8 cellular contexts compared by ENCODE assay signal in genomic region chr22:20268350-20269012, GRCh38. TPM values are rescaled to one million over a fixed set of nuclear protein-coding genes. Genes with fewer than 3 reads are reported as not detected.
DNase-seq lines count a peak whose midpoint lies in the region; ATAC-seq and TF ChIP-seq lines count a peak whose summit lies in the region.

No MANE protein-coding gene starts in this region.

- ATAC-seq in WTC11, result peak; percentile 80
- peak; percentile 64 for ATAC-seq in central memory CD8-positive, alpha-beta T cell (replicated peaks; ENCODE audit: extremely low read depth, poor library complexity, severe bottlenecking)
- no peak for ATAC-seq in GM19397 (IDR thresholded peaks at IDR 0.05; ENCODE audit: unreplicated experiment)

- DNase-seq in DMS53 (lab: John Stamatoyannopoulos, UW), result peak; percentile 71
- DNase-seq in DMS53 treated with DMSO at 0.1 percent for 48 hours (lab: John Stamatoyannopoulos, UW; ENCODE audit: unreplicated experiment), result no peak
- peak; percentile 6 for DNase-seq in LHCN-M2 (ENCODE audit: low read depth)
- peak; percentile 73 for DNase-seq in WTC11 (ENCODE audit: low spot score)
- no peak for DNase-seq in central memory CD8-positive, alpha-beta T cell (ENCODE audit: low spot score in 2 of 2)
- DNase-seq in left kidney (ENCODE audit: low read depth, low spot score), result peak; percentile 88
- DNase-seq in stimulated activated CD4-positive, alpha-beta T cell treated with anti-CD3 and anti-CD28 coated beads, TNF-alpha, amount 100 ng/mL, for 4 hours (ENCODE audit: low read depth in 3 of 3), result peak in 2 of 3 experiments; percentile 16 to 36

- no peaks in the 10 kb centered on the region for H3K27me3 Mint-ChIP-seq in WTC11 (ENCODE audit: low read depth)
- no peaks in the 10 kb centered on the region for H3K27me3 Mint-ChIP-seq in central memory CD8-positive, alpha-beta T cell

- peak overlapping the region; percentile 67 for H3K4me3 Mint-ChIP-seq in WTC11
- H3K4me3 Mint-ChIP-seq in central memory CD8-positive, alpha-beta T cell, result peak overlapping the region; percentile 79

- POLR2A ChIA-PET in WTC11 (lab: Charles Lee), result interaction anchor here (0.5 kb wide), 1 partner anchor 150 kb away, joined by 3 read pairs; no protein-coding TSS in a partner anchor

- TF ChIP-seq CTCF in WTC11 (IDR thresholded peaks at IDR 0.05), result peak; percentile 54; the same call in 1 of the 2 replicates

- H3K36me3 Mint-ChIP-seq in WTC11, result no peaks in the 10 kb centered on the region
- no peaks in the 10 kb centered on the region for H3K36me3 Mint-ChIP-seq in central memory CD8-positive, alpha-beta T cell (ENCODE audit: insufficient read depth)

- no peaks in the 10 kb centered on the region for H3K9me3 Mint-ChIP-seq in WTC11
- H3K9me3 Mint-ChIP-seq in central memory CD8-positive, alpha-beta T cell, result no peaks in the 10 kb centered on the region

- peaks cover 11% of the 10 kb centered on the region for H3K4me1 Mint-ChIP-seq in WTC11
- peaks cover 5% of the 10 kb centered on the region for H3K4me1 Mint-ChIP-seq in central memory CD8-positive, alpha-beta T cell

- CTCF ChIA-PET in WTC11 (lab: Charles Lee), result interaction anchor here (0.9 to 1.0 kb wide), 3 partner anchors 10 to 111 kb away, joined by 3 read pairs; no protein-coding TSS in a partner anchor

- H3K27ac Mint-ChIP-seq in WTC11, result peak overlapping the region; percentile 63
- peak overlapping the region; percentile 87 for H3K27ac Mint-ChIP-seq in central memory CD8-positive, alpha-beta T cell (ENCODE audit: low read depth)

TF ChIP-seq in WTC11, 78 proteins besides CTCF, POLR2A, EP300 and RAD21:
- no peak for TF ChIP-seq GTF2I (CRISPR knock-in tag; conservative IDR thresholded peaks at IDR 0.05)
- TF ChIP-seq TEAD1 (CRISPR knock-in tag; IDR thresholded peaks at IDR 0.05), result 0 out of 2 replicates have a peak, but pooled peaks have one; percentile 22
- TF ChIP-seq NFYB (CRISPR knock-in tag; conservative IDR thresholded peaks at IDR 0.05; ENCODE audit: low read depth), result 0 out of 2 replicates have a peak, but pooled peaks have one; percentile 3
- peak; percentile 37; the same call in 1 of the 2 replicates for TF ChIP-seq SP1 (CRISPR knock-in tag; conservative IDR thresholded peaks at IDR 0.05)
- TF ChIP-seq HMGXB4 (CRISPR knock-in tag; IDR thresholded peaks at IDR 0.05), result no peak
- TF ChIP-seq FOXK1 (CRISPR knock-in tag; IDR thresholded peaks at IDR 0.05), result no peak

RNA-seq across cellular contexts. Expression of gene RTN4R, which starts 0.4 kb away (rescaled TPM):
- total RNA-seq in LHCN-M2 (2014; rRNA removed), result 0.63 TPM in 1 of 2 replicates, not detected in the other
- polyA plus RNA-seq in LHCN-M2 (2012), result 0.10 TPM
- 23.0 to 27.0 TPM (median 25.0 TPM) in 3 replicates for total RNA-seq in WTC11 (2021)

RNA-seq across cellular contexts. Expression of gene DGCR6L, which starts 51.4 kb away (rescaled TPM):
- 78.0 and 82.5 TPM in 2 replicates for total RNA-seq in LHCN-M2 (2014; rRNA removed)
- 85.4 TPM for polyA plus RNA-seq in LHCN-M2 (2012)
- 61.9 to 68.5 TPM (median 63.6 TPM) in 3 replicates for total RNA-seq in WTC11 (2021)

Comparison
In these comparisons a context has a peak if more than half of its experiments do, and no peak if none do; other contexts are left out.
1. DNase-seq: peak in DMS53 (single experiment), LHCN-M2 (single experiment), WTC11 (single experiment), left kidney (single experiment) and stimulated activated CD4-positive, alpha-beta T cell treated with anti-CD3 and anti-CD28 coated beads, TNF-alpha, amount 100 ng/mL, for 4 hours (2 of 3); none in DMS53 treated with DMSO at 0.1 percent for 48 hours (single experiment) and central memory CD8-positive, alpha-beta T cell (0 of 2).
2. RNA of gene RTN4R, which starts 0.4 kb away (total RNA-seq): 23.0 to 27.0 TPM in WTC11; 0.63 TPM in LHCN-M2; every median in the first group is over 10 times any median in the second.